ENCODE assay signal across 1 cellular context in the genomic region with DNA sequence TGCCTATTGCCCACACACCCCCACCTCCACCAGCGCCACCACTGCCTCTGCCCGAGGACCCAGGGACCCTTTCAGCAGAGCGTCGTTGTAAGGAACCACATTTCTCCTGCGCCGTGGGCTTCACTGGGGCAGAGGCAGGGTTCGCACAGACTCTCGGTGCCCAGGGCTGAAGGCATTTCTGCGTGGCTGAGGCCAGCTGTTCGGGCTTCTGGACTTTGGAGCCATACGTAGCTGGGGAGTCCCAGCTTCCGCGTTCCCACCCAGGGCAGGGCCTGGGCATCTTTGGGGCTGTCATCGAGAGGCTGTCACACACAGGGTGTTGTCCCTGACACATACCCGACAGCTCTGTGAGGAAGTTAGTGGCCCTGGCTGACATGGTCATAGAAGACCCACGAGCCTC.
TF ChIP-seq lines count a peak whose summit lies in the region.

No MANE protein-coding gene starts in this region.

TF ChIP-seq in HepG2, 621 proteins besides CTCF, POLR2A, EP300 and RAD21:
- TF ChIP-seq, protein P1, sequence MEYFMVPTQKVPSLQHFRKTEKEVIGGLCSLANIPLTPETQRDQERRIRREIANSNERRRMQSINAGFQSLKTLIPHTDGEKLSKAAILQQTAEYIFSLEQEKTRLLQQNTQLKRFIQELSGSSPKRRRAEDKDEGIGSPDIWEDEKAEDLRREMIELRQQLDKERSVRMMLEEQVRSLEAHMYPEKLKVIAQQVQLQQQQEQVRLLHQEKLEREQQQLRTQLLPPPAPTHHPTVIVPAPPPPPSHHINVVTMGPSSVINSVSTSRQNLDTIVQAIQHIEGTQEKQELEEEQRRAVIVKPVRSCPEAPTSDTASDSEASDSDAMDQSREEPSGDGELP (IDR thresholded peaks at IDR 0.05; ENCODE audit: borderline replicate concordance, low read depth), result peak; percentile 81; the same call in 1 of the 2 replicates
- TF ChIP-seq GATA4 (IDR thresholded peaks at IDR 0.05; ENCODE audit: borderline replicate concordance, low read depth) (no peak), ARID2 (CRISPR knock-in tag; IDR thresholded peaks at IDR 0.05; ENCODE audit: borderline replicate concordance) (no peak), TEAD3 (CRISPR knock-in tag; optimal IDR thresholded peaks at IDR 0.05; ENCODE audit: borderline replicate concordance) (peak; percentile 78), PTBP1 (IDR thresholded peaks at IDR 0.05; ENCODE audit: low read depth, low read length, poor library complexity, severe bottlenecking) (no peak), EED (CRISPR knock-in tag; IDR thresholded peaks at IDR 0.05) (no peak), STAT5B (CRISPR knock-in tag; IDR thresholded peaks at IDR 0.05) (no peak), ELF3 (CRISPR knock-in tag; IDR thresholded peaks at IDR 0.05) (peak; percentile 85), SAP130 (CRISPR knock-in tag; IDR thresholded peaks at IDR 0.05; ENCODE audit: low read depth) (peak; percentile 74), MBD4 (IDR thresholded peaks at IDR 0.05; ENCODE audit: borderline replicate concordance, low read length) (no peak), ZNF20 (CRISPR knock-in tag; IDR thresholded peaks at IDR 0.05) (no peak), HNRNPUL1 (IDR thresholded peaks at IDR 0.05; ENCODE audit: low read depth, low read length) (no peak), SSRP1 (CRISPR knock-in tag; IDR thresholded peaks at IDR 0.05) (no peak), ELF1 (CRISPR knock-in tag; IDR thresholded peaks at IDR 0.05) (peak; percentile 68), ZNF709 (CRISPR knock-in tag; IDR thresholded peaks at IDR 0.05) (no peak), HNRNPL (IDR thresholded peaks at IDR 0.05; ENCODE audit: low read depth, low read length) (peak; percentile 83), HES4 (CRISPR knock-in tag; IDR thresholded peaks at IDR 0.05; ENCODE audit: borderline replicate concordance) (no peak)
- TF ChIP-seq, protein P2, sequence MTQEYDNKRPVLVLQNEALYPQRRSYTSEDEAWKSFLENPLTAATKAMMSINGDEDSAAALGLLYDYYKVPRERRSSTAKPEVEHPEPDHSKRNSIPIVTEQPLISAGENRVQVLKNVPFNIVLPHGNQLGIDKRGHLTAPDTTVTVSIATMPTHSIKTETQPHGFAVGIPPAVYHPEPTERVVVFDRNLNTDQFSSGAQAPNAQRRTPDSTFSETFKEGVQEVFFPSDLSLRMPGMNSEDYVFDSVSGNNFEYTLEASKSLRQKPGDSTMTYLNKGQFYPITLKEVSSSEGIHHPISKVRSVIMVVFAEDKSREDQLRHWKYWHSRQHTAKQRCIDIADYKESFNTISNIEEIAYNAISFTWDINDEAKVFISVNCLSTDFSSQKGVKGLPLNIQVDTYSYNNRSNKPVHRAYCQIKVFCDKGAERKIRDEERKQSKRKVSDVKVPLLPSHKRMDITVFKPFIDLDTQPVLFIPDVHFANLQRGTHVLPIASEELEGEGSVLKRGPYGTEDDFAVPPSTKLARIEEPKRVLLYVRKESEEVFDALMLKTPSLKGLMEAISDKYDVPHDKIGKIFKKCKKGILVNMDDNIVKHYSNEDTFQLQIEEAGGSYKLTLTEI (CRISPR knock-in tag; conservative IDR thresholded peaks at IDR 0.05), result no peak
- TF ChIP-seq, protein P3, sequence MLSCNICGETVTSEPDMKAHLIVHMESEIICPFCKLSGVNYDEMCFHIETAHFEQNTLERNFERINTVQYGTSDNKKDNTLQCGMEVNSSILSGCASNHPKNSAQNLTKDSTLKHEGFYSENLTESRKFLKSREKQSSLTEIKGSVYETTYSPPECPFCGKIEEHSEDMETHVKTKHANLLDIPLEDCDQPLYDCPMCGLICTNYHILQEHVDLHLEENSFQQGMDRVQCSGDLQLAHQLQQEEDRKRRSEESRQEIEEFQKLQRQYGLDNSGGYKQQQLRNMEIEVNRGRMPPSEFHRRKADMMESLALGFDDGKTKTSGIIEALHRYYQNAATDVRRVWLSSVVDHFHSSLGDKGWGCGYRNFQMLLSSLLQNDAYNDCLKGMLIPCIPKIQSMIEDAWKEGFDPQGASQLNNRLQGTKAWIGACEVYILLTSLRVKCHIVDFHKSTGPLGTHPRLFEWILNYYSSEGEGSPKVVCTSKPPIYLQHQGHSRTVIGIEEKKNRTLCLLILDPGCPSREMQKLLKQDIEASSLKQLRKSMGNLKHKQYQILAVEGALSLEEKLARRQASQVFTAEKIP (CRISPR knock-in tag; IDR thresholded peaks at IDR 0.05; ENCODE audit: borderline replicate concordance), result no peak
